Comparison of ENCODE assay signal across 8 cellular contexts in genomic region chr1:234986750-234987414, GRCh38.
DNase-seq lines count a peak whose midpoint lies in the region; ATAC-seq, FAIRE-seq and TF ChIP-seq lines count a peak whose summit lies in the region.

No MANE protein-coding gene starts in this region.

- no peak for TF ChIP-seq CTCF in Loucy (conservative IDR thresholded peaks at IDR 0.05; ENCODE audit: low read length)
- no peak for TF ChIP-seq CTCF in kidney (IDR thresholded peaks at IDR 0.05; ENCODE audit: borderline replicate concordance, extremely low read depth, insufficient read depth)

- ATAC-seq in stimulated activated naive CD8-positive, alpha-beta T cell treated with anti-CD3 and anti-CD28 coated beads, Interleukin-15, amount 100 ng/mL, for 72 hours: no peak

- H3K9ac ChIP-seq in Loucy (ENCODE audit: low read depth, low read length, poor library complexity, severe bottlenecking) (no peak overlapping the region), kidney (ENCODE audit: low read length in 2 of 2) (peak overlapping the region; percentile 28 to 70)

- peaks cover 5 to 11% of the 10 kb centered on the region in 2 donors for H3K9me3 Mint-ChIP-seq in stimulated activated naive CD8-positive, alpha-beta T cell treated with anti-CD3 and anti-CD28 coated beads, Interleukin-15, amount 100 ng/mL, for 72 hours

- intact Hi-C loops in kidney (cut with DNase I): loop anchor here (10.0 kb wide), 1 partner anchor 372 kb away; the partner anchor contains the start of gene IRF2BP2

- H3K4me2 ChIP-seq in Loucy (ENCODE audit: low read depth, low read length, poor library complexity, severe bottlenecking): no peak overlapping the region

- H3K4me3 Mint-ChIP-seq in stimulated activated naive CD8-positive, alpha-beta T cell treated with anti-CD3 and anti-CD28 coated beads, Interleukin-15, amount 100 ng/mL, for 72 hours: peak overlapping the region; percentile 59 to 73

- DNase-seq in kidney: no peak
- no peak for DNase-seq in stimulated activated naive CD8-positive, alpha-beta T cell treated with anti-CD3 and anti-CD28 coated beads, Interleukin-15, amount 100 ng/mL, for 72 hours
- DNase-seq in DMS 273 (lab: John Stamatoyannopoulos, UW; ENCODE audit: unreplicated experiment): no peak
- no peak for DNase-seq in NCI-H524 treated with DMSO at 0.1 percent for 48 hours (lab: John Stamatoyannopoulos, UW)
- no peak for DNase-seq in middle frontal gyrus (ENCODE audit: extremely low spot score, low spot score)
- no peak for DNase-seq in mucosa of gallbladder (ENCODE audit: low spot score)

- H3K27ac ChIP-seq in angular gyrus (ENCODE audit: low read depth, low read length): peak overlapping the region; percentile 91
- peak overlapping the region; percentile 89 to 98 for H3K27ac ChIP-seq in kidney (ENCODE audit: low read depth in 2 of 2, low read length in 2 of 2)

- H4K20me1 ChIP-seq in Loucy (ENCODE audit: insufficient read depth, low read length, poor library complexity, severe bottlenecking): no peaks in the 10 kb centered on the region

- H3K4me1 Mint-ChIP-seq in stimulated activated naive CD8-positive, alpha-beta T cell treated with anti-CD3 and anti-CD28 coated beads, Interleukin-15, amount 100 ng/mL, for 72 hours: peaks cover 92% of the 10 kb centered on the region

- H3K27me3 ChIP-seq in Loucy (ENCODE audit: insufficient read depth, low read length, poor library complexity, severe bottlenecking): no peaks in the 10 kb centered on the region

- H3K36me3 ChIP-seq in Loucy (ENCODE audit: insufficient read depth, low read length): no peaks in the 10 kb centered on the region
- no peaks in the 10 kb centered on the region for H3K36me3 ChIP-seq in kidney (ENCODE audit: control insufficient read depth in 1 of 2, insufficient read depth in 2 of 2, low read length in 2 of 2)

- no peaks in the 10 kb centered on the region for H3K9me2 ChIP-seq in Loucy (replicated peaks; ENCODE audit: low read depth, low read length)

- H3K4me3 ChIP-seq in Loucy (ENCODE audit: low read length, poor library complexity, severe bottlenecking) (no peak overlapping the region), kidney (ENCODE audit: low read length in 2 of 2) (no peak overlapping the region)

- peaks cover 23% of the 10 kb centered on the region for H3K4me1 ChIP-seq in Loucy (ENCODE audit: insufficient read depth, low read length, poor library complexity, severe bottlenecking)
- H3K4me1 ChIP-seq in kidney (ENCODE audit: control insufficient read depth in 1 of 2, insufficient read depth in 1 of 2, low read depth in 1 of 2, low read length in 2 of 2): peaks cover 43 to 53% of the 10 kb centered on the region in 2 donors

- H3K79me2 ChIP-seq in Loucy (ENCODE audit: insufficient read depth, low read length): no peaks in the 10 kb centered on the region

- 0 out of 2 replicates have a peak overlapping the region, but pooled peaks have one; percentile 38 for H2AFZ ChIP-seq in Loucy (ENCODE audit: low read length)

- peak overlapping the region; percentile 92 to 96 for H3K27ac Mint-ChIP-seq in stimulated activated naive CD8-positive, alpha-beta T cell treated with anti-CD3 and anti-CD28 coated beads, Interleukin-15, amount 100 ng/mL, for 72 hours

- H3K9me3 ChIP-seq in Loucy (ENCODE audit: insufficient read depth, low read depth, low read length) (no peaks in the 10 kb centered on the region), kidney (ENCODE audit: control insufficient read depth in 1 of 2, low read length in 2 of 2) (no peaks in the 10 kb centered on the region)

- no peaks in the 10 kb centered on the region for H3K27me3 Mint-ChIP-seq in stimulated activated naive CD8-positive, alpha-beta T cell treated with anti-CD3 and anti-CD28 coated beads, Interleukin-15, amount 100 ng/mL, for 72 hours

- no peak for FAIRE-seq in kidney (lab: Jason Lieb, UNC)

- H3F3A ChIP-seq in Loucy (ENCODE audit: low read depth): no peaks in the 10 kb centered on the region; the same call in 1 of the 2 replicates
